ENCODE assay signal across 8 cellular contexts in the genomic region with DNA sequence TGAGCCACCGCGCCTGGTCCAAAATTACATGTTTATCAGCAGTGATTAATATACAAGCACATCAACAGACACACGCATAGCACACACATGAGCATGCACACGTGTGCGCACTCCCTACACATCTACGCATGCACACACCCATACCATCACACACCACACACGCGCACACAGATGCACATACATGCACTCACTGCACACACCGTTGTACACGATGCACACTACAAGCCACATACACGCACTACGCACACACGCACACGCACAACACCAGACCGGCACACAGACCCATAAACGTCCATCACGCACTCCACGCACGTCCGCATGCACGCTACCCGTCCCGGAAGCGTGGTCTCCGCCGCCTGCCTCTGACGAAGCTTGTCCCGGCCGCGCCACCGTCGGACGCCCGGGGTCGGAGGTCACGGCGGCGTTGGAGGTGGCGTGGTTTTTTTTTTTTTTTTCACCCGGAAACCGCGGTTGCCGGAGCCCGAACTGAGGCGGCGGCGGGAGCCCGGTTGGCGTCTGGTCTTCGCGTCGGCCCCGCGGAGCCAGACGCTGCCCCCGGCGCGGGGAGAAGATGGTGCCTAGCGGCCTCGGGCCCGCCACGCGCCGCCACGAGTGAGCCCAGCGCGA. TPM values are rescaled to one million over a fixed set of nuclear protein-coding genes. Genes with fewer than 3 reads are reported as not detected.
DNase-seq lines count a peak whose midpoint lies in the region; ATAC-seq and TF ChIP-seq lines count a peak whose summit lies in the region.

Gene TMEM248 (plus strand): TSS at position 457 of the 627 bp plus-strand sequence. CDS start 20,641 bp downstream, outside the sequence.

- WGBS in psoas muscle, 3 donors: 1 to 2% (median 2%) methylated on average over 38 to 67 of the region's 67 CpGs
- 1% methylated on average over 67 of the region's 67 CpGs for WGBS in urinary bladder

- DNase-seq in NCI-H1694 treated with DMSO at 0.1 percent for 48 hours (lab: John Stamatoyannopoulos, UW): peak; percentile 74
- DNase-seq in anterior cingulate cortex (lab: John Stamatoyannopoulos, UW): peak in 57 of 58 donors; percentile 57 to 90 (median 81)
- DNase-seq in left ventricle myocardium superior: peak; percentile 96
- peak; percentile 96 for DNase-seq in psoas muscle

- peaks cover 0 to 6% of the 10 kb centered on the region in 2 donors for H3K36me3 ChIP-seq in psoas muscle (ENCODE audit: insufficient read depth in 1 of 2, low read depth in 1 of 2)
- H3K36me3 ChIP-seq in urinary bladder (ENCODE audit: insufficient read depth): no peaks in the 10 kb centered on the region

- ATAC-seq in HG02852 (IDR thresholded peaks at IDR 0.05; ENCODE audit: unreplicated experiment) (peak; percentile 77), left ventricle myocardium superior (peak; percentile 97), psoas muscle (peak; percentile 94 to 98 (median 98))

- peak; percentile 94 for TF ChIP-seq POLR2A in GM15510 (IDR thresholded peaks at IDR 0.05; ENCODE audit: borderline replicate concordance, extremely low read depth, insufficient read length)

- no peaks in the 10 kb centered on the region for H3K9me3 ChIP-seq in psoas muscle

- no peaks in the 10 kb centered on the region for H3K27me3 ChIP-seq in psoas muscle (ENCODE audit: insufficient read depth in 3 of 3, low read length in 2 of 3)

- intact Hi-C loops in T-helper 2 cell treated with Interferon-gamma antibody and Interleukin-4, amounts not matched to agents 100 ng/mL and 5 ng/mL, for 36 hours (cut with micrococcal nuclease): loop anchor here (1.0 to 2.0 kb wide), 6 partner anchors 77 to 938 kb away; partner anchors contain the start of genes GUSB, KCTD7 and RABGEF1
- intact Hi-C loops in left ventricle myocardium superior (cut with micrococcal nuclease) (no loop called here), psoas muscle (cut with DNase I) (loop anchor here in 1 of 2 donors (5.0 kb wide), 1 partner anchor 59 kb away; no protein-coding TSS in a partner anchor)

- H3K4me1 ChIP-seq in psoas muscle (peaks cover 44% of the 10 kb centered on the region), urinary bladder (ENCODE audit: insufficient read depth) (peaks cover 4% of the 10 kb centered on the region)

- peak within 1 kb of the TSS; percentile 83 for H3K4me3 ChIP-seq in psoas muscle
- peak within 1 kb of the TSS; percentile 99 for H3K4me3 ChIP-seq in urinary bladder (ENCODE audit: low read depth, low read length)

- no peak for TF ChIP-seq CTCF in psoas muscle (IDR thresholded peaks at IDR 0.05)

- H3K27ac ChIP-seq in psoas muscle: peak within 1 kb of the TSS; percentile 84
- H3K27ac ChIP-seq in urinary bladder (ENCODE audit: low read depth): no peak within 1 kb of the TSS

RNA-seq across cellular contexts. Expression of gene TMEM248, which starts in this region (rescaled TPM):
- 80.5 and 84.3 TPM in 2 replicates for total RNA-seq in T-helper 2 cell treated with Interferon-gamma antibody and Interleukin-4, amounts not matched to agents 100 ng/mL and 5 ng/mL, for 36 hours
- total RNA-seq in left ventricle myocardium superior (37.5 TPM), psoas muscle (10 to 100 TPM; 33.9 to 38.6 (median 37.0) TPM), urinary bladder (82.1 TPM)
- polyA plus RNA-seq in psoas muscle (10 to 100 TPM; 16.0 to 33.4 (median 30.6) TPM), urinary bladder (57.8 TPM)
